16 cellular contexts compared by ENCODE assay signal in the genomic region with DNA sequence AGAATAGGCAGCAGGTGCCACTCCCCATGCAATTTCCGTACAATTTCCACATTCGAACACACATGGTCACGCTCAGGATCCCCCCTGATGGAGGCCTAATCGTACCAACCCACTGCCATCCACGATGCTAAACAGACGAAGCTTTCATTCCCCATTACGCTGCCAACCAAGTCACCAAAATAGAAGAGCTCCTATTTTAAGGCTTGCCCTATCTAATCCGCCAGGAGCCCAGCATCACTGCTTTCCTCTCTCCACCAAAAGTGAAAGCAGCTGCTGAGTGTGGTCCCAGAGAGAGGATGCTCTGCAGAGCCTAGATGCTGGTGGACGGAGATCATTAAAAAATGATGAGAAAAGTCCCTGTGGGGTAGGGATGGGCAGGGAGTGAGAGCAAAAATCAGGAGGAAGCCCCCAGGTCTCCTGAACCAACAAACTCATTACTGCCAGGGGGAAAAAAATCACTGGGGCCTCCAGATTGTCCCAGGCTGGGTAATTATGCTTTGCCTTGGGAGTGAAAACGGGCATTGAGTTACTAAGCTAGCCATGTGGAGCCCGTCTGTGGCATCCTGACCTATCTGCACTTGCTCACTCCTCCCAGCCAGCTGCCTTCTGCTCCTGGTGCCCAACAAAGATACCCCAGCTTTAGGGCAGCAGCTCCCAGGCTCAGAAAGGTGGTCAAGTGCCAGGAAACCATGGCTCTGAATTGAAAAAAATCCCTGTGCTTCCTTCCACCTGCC. TPM values are rescaled to one million over a fixed set of nuclear protein-coding genes. Genes with fewer than 3 reads are reported as not detected.
DNase-seq lines count a peak whose midpoint lies in the region; ATAC-seq and TF ChIP-seq lines count a peak whose summit lies in the region.
"Had no signal": no experiment of that assay in that cellular context is flagged by ENCODE, and none has a peak within 500 bp of the region (broad histone marks: within the 10 kb centered on the region; RNA-seq: fewer than 3 reads in every experiment).

No MANE protein-coding gene starts in this region.

- H3K4me3 ChIP-seq in heart right ventricle = no peak overlapping the region
- H3K4me3 ChIP-seq in coronary artery = no peak overlapping the region
- H3K4me3 ChIP-seq: SJSA1 had no signal

- peak in 1 of 2 donors; percentile 28 for DNase-seq in heart right ventricle
- DNase-seq in cardiac septum (ENCODE audit: low spot score) = no peak
- peak; percentile 22 for DNase-seq in pons (ENCODE audit: low spot score)
- DNase-seq in coronary artery (ENCODE audit: low spot score) = no peak
- no peak for DNase-seq in activated CD4-positive, alpha-beta T cell treated with anti-CD3 and anti-CD28 coated beads, Interleukin-2, amount 50 U/mL, for 1 hour
- DNase-seq: CD8-positive, alpha-beta T cell; KG1; NCI-H1092; NCI-H2107; NCI-H510A; NK-92 treated with Interleukin-12 subunit alpha and Interleukin-12 subunit beta, amount 100 ng/mL, for 24 hours; OCI-M1; RPMI8226 had no signal

- peak overlapping the region in 4 of 5 experiments; percentile 34 to 72 (median 48) for H3K27ac Mint-ChIP-seq in brain
- H3K27ac Mint-ChIP-seq: CD8-positive, alpha-beta T cell had no signal

- intact Hi-C loops in heart right ventricle (cut with DNase I) (loop anchor here in 1 of 10 donors (10.0 kb wide), 1 partner anchor 46 kb away; the partner anchor contains the start of gene HSPA12A), cardiac septum (cut with DNase I) (no loop called here)

- H3K36me3 Mint-ChIP-seq in brain = peaks cover 46% of the 10 kb centered on the region
- H3K36me3 Mint-ChIP-seq: CD8-positive, alpha-beta T cell had no signal

- peaks cover 0 to 2% (median 0%) of the 10 kb centered on the region in 5 experiments for H3K9me3 Mint-ChIP-seq in brain
- H3K9me3 Mint-ChIP-seq: CD8-positive, alpha-beta T cell had no signal

- H3K9me3 ChIP-seq in heart right ventricle = no peaks in the 10 kb centered on the region
- H3K9me3 ChIP-seq: SJSA1 had no signal

- peaks cover 4% of the 10 kb centered on the region for H3K27me3 Mint-ChIP-seq in brain

- WGBS in heart right ventricle, 2 donors = 39 to 60% methylated on average over 11 of the region's 11 CpGs

- no peak for TF ChIP-seq CTCF in heart right ventricle (IDR thresholded peaks at IDR 0.05)
- TF ChIP-seq CTCF in brain (conservative IDR thresholded peaks at IDR 0.05) = no peak
- no peak for TF ChIP-seq CTCF in coronary artery (IDR thresholded peaks at IDR 0.05)

- H3K4me1 ChIP-seq in heart right ventricle = peaks cover 0 to 19% (median 0%) of the 10 kb centered on the region in 9 donors

- H3K36me3 ChIP-seq in heart right ventricle = peaks cover 0 to 11% (median 0%) of the 10 kb centered on the region in 9 donors

- no peak overlapping the region for H3K27ac ChIP-seq in heart right ventricle
- no peak overlapping the region for H3K27ac ChIP-seq in coronary artery
- H3K27ac ChIP-seq: SJSA1 had no signal

- no peaks in the 10 kb centered on the region for H3K27me3 ChIP-seq in heart right ventricle
- H3K27me3 ChIP-seq: SJSA1 had no signal

- H3K4me1 Mint-ChIP-seq in brain = peaks cover 36% of the 10 kb centered on the region

- H3K4me3 Mint-ChIP-seq in brain = no peak overlapping the region
- H3K4me3 Mint-ChIP-seq: CD8-positive, alpha-beta T cell had no signal

- ATAC-seq in heart right ventricle (peak; percentile 52 to 87 (median 83)), HG03025 (IDR thresholded peaks at IDR 0.05; ENCODE audit: low FRiP score, unreplicated experiment) (no peak)
- ATAC-seq: CD8-positive, alpha-beta T cell had no signal

RNA-seq across cellular contexts. Expression of gene HSPA12A, which starts 43.1 kb away (rescaled TPM):
- total RNA-seq in heart right ventricle = 10 to 100 TPM in 6 of 10 donors, 1 to 10 TPM in 4; 9.1 to 18.1 (median 10.7) TPM
- polyA plus RNA-seq in heart right ventricle = 1 to 10 TPM; 5.1 to 7.2 TPM
- total RNA-seq in cardiac septum = 8.1 TPM
- polyA plus RNA-seq in brain (ENCODE audit: insufficient read depth, low read depth, low replicate concordance) = 11.6 TPM
